ENCODE assay signal across 12 cellular contexts in the genomic region with DNA sequence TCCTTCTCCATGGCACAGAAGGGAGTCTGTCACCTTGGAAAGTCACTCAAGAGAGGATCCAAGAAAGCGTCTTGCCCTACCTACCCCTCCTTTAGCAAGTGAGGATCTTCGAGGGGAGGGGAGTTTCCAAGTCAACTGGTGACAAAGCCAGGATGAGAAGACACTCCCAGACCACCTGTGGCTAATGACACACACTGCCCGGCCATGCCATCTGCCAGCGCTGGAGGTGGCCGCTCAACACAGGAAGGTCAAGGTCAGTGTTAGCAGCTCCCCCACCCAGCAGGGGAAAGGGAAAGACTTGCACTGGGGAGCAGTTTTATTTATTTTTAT. TPM values are rescaled to one million over a fixed set of nuclear protein-coding genes. Genes with fewer than 3 reads are reported as not detected.
DNase-seq lines count a peak whose midpoint lies in the region; ATAC-seq lines count a peak whose summit lies in the region.
"Had no signal": no experiment of that assay in that cellular context is flagged by ENCODE, and none has a peak within 500 bp of the region (broad histone marks: within the 10 kb centered on the region; RNA-seq: fewer than 3 reads in every experiment).

No MANE protein-coding gene starts in this region.

- peak overlapping the region in 3 of 7 donors; percentile 16 to 78 (median 54) for H3K4me3 Mint-ChIP-seq in CD8-positive, alpha-beta memory T cell
- peak overlapping the region in 1 of 2 donors; percentile 66 for H3K4me3 Mint-ChIP-seq in effector memory CD8-positive, alpha-beta T cell

- no peaks in the 10 kb centered on the region for H3K27me3 Mint-ChIP-seq in CD8-positive, alpha-beta memory T cell
- H3K27me3 Mint-ChIP-seq in effector memory CD8-positive, alpha-beta T cell: no peaks in the 10 kb centered on the region

- peaks cover 0 to 2% (median 0%) of the 10 kb centered on the region in 5 donors for H3K9me3 Mint-ChIP-seq in CD8-positive, alpha-beta memory T cell
- no peaks in the 10 kb centered on the region for H3K9me3 Mint-ChIP-seq in effector memory CD8-positive, alpha-beta T cell

- H3K4me1 Mint-ChIP-seq in CD8-positive, alpha-beta memory T cell: peaks cover 57 to 81% (median 62%) of the 10 kb centered on the region in 3 donors
- H3K4me1 Mint-ChIP-seq in effector memory CD8-positive, alpha-beta T cell (ENCODE audit: low read depth in 2 of 2): peaks cover 55 to 58% of the 10 kb centered on the region in 2 donors

- peaks cover 38% of the 10 kb centered on the region for H3K4me1 ChIP-seq in CD8-positive, alpha-beta memory T cell (ENCODE audit: insufficient read depth, low read length)
- H3K4me1 ChIP-seq in rectal smooth muscle tissue (ENCODE audit: control insufficient read depth, insufficient read depth, low read length): peaks cover 71% of the 10 kb centered on the region

- H3K36me3 Mint-ChIP-seq in CD8-positive, alpha-beta memory T cell: peaks cover 0 to 16% (median 7%) of the 10 kb centered on the region in 3 donors
- H3K36me3 Mint-ChIP-seq in effector memory CD8-positive, alpha-beta T cell (ENCODE audit: insufficient read depth): peaks cover 55% of the 10 kb centered on the region

- H3K9me3 ChIP-seq in CD8-positive, alpha-beta memory T cell (ENCODE audit: low read length): no peaks in the 10 kb centered on the region

- ATAC-seq in effector memory CD8-positive, alpha-beta T cell (replicated peaks): no peak
- ATAC-seq in GM21786 (IDR thresholded peaks at IDR 0.05; ENCODE audit: unreplicated experiment): no peak

- H3K27ac Mint-ChIP-seq in CD8-positive, alpha-beta memory T cell: peak overlapping the region; percentile 47 to 97 (median 86)
- peak overlapping the region; percentile 92 to 94 for H3K27ac Mint-ChIP-seq in effector memory CD8-positive, alpha-beta T cell

- no peak for DNase-seq in CD8-positive, alpha-beta memory T cell
- DNase-seq in M059J (ENCODE audit: low read depth) (peak; percentile 33), T-helper 2 cell (no peak)
- DNase-seq in effector memory CD8-positive, alpha-beta T cell: no peak
- DNase-seq in activated effector memory CD4-positive, alpha-beta T cell treated with Interleukin-2 at 50 U/mL for 16 hours: no peak
- DNase-seq: amniotic stem cell, KG1, NCI-H1930, PC-9, T1000 had no signal

- H3K9ac ChIP-seq in rectal smooth muscle tissue (ENCODE audit: low read length): no peak overlapping the region

- H3K27ac ChIP-seq in CD8-positive, alpha-beta memory T cell (ENCODE audit: low read depth, low read length): no peak overlapping the region
- peak overlapping the region; percentile 94 for H3K27ac ChIP-seq in rectal smooth muscle tissue (ENCODE audit: low read depth, low read length)
- H3K27ac ChIP-seq: PC-9 had no signal

- no peak overlapping the region for H3K4me3 ChIP-seq in CD8-positive, alpha-beta memory T cell (ENCODE audit: low read length)
- no peak overlapping the region for H3K4me3 ChIP-seq in rectal smooth muscle tissue (ENCODE audit: low read length)
- H3K4me3 ChIP-seq: PC-9 had no signal

- CTCF ChIA-PET in CD8-positive, alpha-beta memory T cell (lab: Charles Lee): no interaction called here

- POLR2A ChIA-PET in CD8-positive, alpha-beta memory T cell (lab: Charles Lee): no interaction called here

- no peaks in the 10 kb centered on the region for H3K36me3 ChIP-seq in CD8-positive, alpha-beta memory T cell (ENCODE audit: insufficient read depth, low read length)
- H3K36me3 ChIP-seq in rectal smooth muscle tissue (ENCODE audit: control insufficient read depth, insufficient read depth, low read length): no peaks in the 10 kb centered on the region

- H3K27me3 ChIP-seq in CD8-positive, alpha-beta memory T cell (ENCODE audit: insufficient read depth, low read length, poor library complexity, severe bottlenecking): no peaks in the 10 kb centered on the region
- H3K27me3 ChIP-seq in rectal smooth muscle tissue (ENCODE audit: control insufficient read depth, insufficient read depth, low read length): no peaks in the 10 kb centered on the region

RNA-seq across cellular contexts. Expression of gene ELK3, which starts 41.3 kb away (rescaled TPM):
- total RNA-seq in CD8-positive, alpha-beta memory T cell: 10 to 100 TPM; 24.0 to 28.4 TPM
- 44.3 TPM for polyA plus RNA-seq in CD8-positive, alpha-beta memory T cell
- 20.9 and 34.9 TPM in 2 replicates for total RNA-seq in M059J (2014; rRNA removed; shearing (Covaris generic))
